Comparison of ENCODE assay signal across 8 cellular contexts in genomic region chr4:75708218-75708691, GRCh38. TPM values are rescaled to one million over a fixed set of nuclear protein-coding genes. Genes with fewer than 3 reads are reported as not detected.
DNase-seq lines count a peak whose midpoint lies in the region; ATAC-seq and TF ChIP-seq lines count a peak whose summit lies in the region.

No MANE protein-coding gene starts in this region.

- no TSS peak for BruUV-seq in Caco-2 (replicated peaks; lab: Mats Ljungman, UMichigan)

- peaks cover 8% of the 10 kb centered on the region for H3K4me1 Mint-ChIP-seq in Caco-2 (ENCODE audit: low read depth, unreplicated experiment)
- H3K4me1 Mint-ChIP-seq in H9, result peaks cover 28 to 41% of the 10 kb centered on the region in 2 experiments
- peaks cover 4% of the 10 kb centered on the region for H3K4me1 Mint-ChIP-seq in activated CD4-positive, alpha-beta memory T cell treated with anti-CD3 and anti-CD28 coated beads for 36 hours (ENCODE audit: low read depth)
- no peaks in the 10 kb centered on the region for H3K4me1 Mint-ChIP-seq in immature natural killer cell

- no peak overlapping the region for H3K9ac ChIP-seq in H9 (ENCODE audit: extremely low read depth, insufficient read length, low read length)

- no peak overlapping the region for H3T11ph ChIP-seq in H9 (ENCODE audit: low read length)

- H2BK15ac ChIP-seq in H9 (ENCODE audit: low read depth, low read length), result no peak overlapping the region

- no peak overlapping the region for H3K56ac ChIP-seq in H9 (ENCODE audit: insufficient read length, low read depth, low read length)

- intact Hi-C loops in Caco-2 (cut with micrococcal nuclease; ENCODE audit: unreplicated experiment), result loop anchor here (1.0 to 5.0 kb wide), 2 partner anchors 36 to 54 kb away; partner anchors contain the start of gene G3BP2
- intact Hi-C loops in activated CD4-positive, alpha-beta memory T cell treated with anti-CD3 and anti-CD28 coated beads for 36 hours (cut with micrococcal nuclease), result no loop called here

- POLR2A ChIA-PET in Caco-2 (lab: Charles Lee), result interaction anchor here (1.0 kb wide), 1 partner anchor 16 kb away, joined by 8 read pairs; the partner anchor contains the start of gene USO1
- POLR2A ChIA-PET in activated CD4-positive, alpha-beta memory T cell treated with anti-CD3 and anti-CD28 coated beads for 36 hours (lab: Charles Lee), result no interaction called here

- H3K79me2 ChIP-seq in H9 (ENCODE audit: insufficient read depth, low read length), result peaks cover 4% of the 10 kb centered on the region; the same call in 1 of the 2 replicates

- H2BK120ac ChIP-seq in H9 (ENCODE audit: low read depth, low read length, poor library complexity, severe bottlenecking), result no peak overlapping the region

- no peaks in the 10 kb centered on the region for H4K20me1 ChIP-seq in H9 (ENCODE audit: control insufficient read depth, insufficient read depth, insufficient read length)

- CTCF ChIA-PET in Caco-2 (lab: Charles Lee), result interaction anchor here (1.0 kb wide), 1 partner anchor 54 kb away, joined by 3 read pairs; no protein-coding TSS in a partner anchor
- CTCF ChIA-PET in activated CD4-positive, alpha-beta memory T cell treated with anti-CD3 and anti-CD28 coated beads for 36 hours (lab: Charles Lee), result interaction anchor here (0.8 to 1.3 kb wide), 7 partner anchors 9 to 78 kb away, joined by 3 to 7 read pairs (median 4); partner anchors contain the start of genes CDKL2 and USO1

- H3K36me3 Mint-ChIP-seq in Caco-2 (ENCODE audit: insufficient read depth, unreplicated experiment), result no peaks in the 10 kb centered on the region
- peaks cover 5 to 24% (median 8%) of the 10 kb centered on the region in 3 experiments; a peak in 6 of 7 replicates for H3K36me3 Mint-ChIP-seq in H9 (ENCODE audit: insufficient read depth in 1 of 3, low read depth in 3 of 3)
- no peaks in the 10 kb centered on the region for H3K36me3 Mint-ChIP-seq in activated CD4-positive, alpha-beta memory T cell treated with anti-CD3 and anti-CD28 coated beads for 36 hours
- H3K36me3 Mint-ChIP-seq in immature natural killer cell, result no peaks in the 10 kb centered on the region

- no peak overlapping the region for H3K4me3 Mint-ChIP-seq in Caco-2 (ENCODE audit: unreplicated experiment)
- no peak overlapping the region for H3K4me3 Mint-ChIP-seq in H9
- no peak overlapping the region for H3K4me3 Mint-ChIP-seq in activated CD4-positive, alpha-beta memory T cell treated with anti-CD3 and anti-CD28 coated beads for 36 hours
- H3K4me3 Mint-ChIP-seq in immature natural killer cell, result no peak overlapping the region

- no peak overlapping the region for H4K8ac ChIP-seq in H9 (replicated peaks; ENCODE audit: insufficient read length, low read depth, low read length)

- H4K91ac ChIP-seq in H9 (ENCODE audit: insufficient read length, low read depth, low read length), result no peak overlapping the region

- ATAC-seq in GM19035 (IDR thresholded peaks at IDR 0.05; ENCODE audit: unreplicated experiment), result no peak

- peak in 1 of 2 experiments; percentile 40 for DNase-seq in Caco-2
- no peak for DNase-seq in H9
- peak; percentile 56 for DNase-seq in activated CD4-positive, alpha-beta memory T cell treated with anti-CD3 and anti-CD28 coated beads for 36 hours
- peak; percentile 34 to 64 (median 44) for DNase-seq in immature natural killer cell
- no peak for DNase-seq in AG08395 (ENCODE audit: low spot score)
- no peak for DNase-seq in hypothalamus (lab: John Stamatoyannopoulos, UW)
- DNase-seq in COR-L47 (lab: John Stamatoyannopoulos, UW), result no peak

- peak; percentile 6 to 43 for TF ChIP-seq CTCF in Caco-2 (IDR thresholded peaks at IDR 0.05; ENCODE audit: insufficient read depth in 1 of 2, low read depth in 1 of 2, low read length in 1 of 2, severe bottlenecking in 1 of 2, unreplicated experiment in 1 of 2)
- TF ChIP-seq CTCF in H9 (conservative IDR thresholded peaks at IDR 0.05), result peak; percentile 78

- H2BK12ac ChIP-seq in H9 (ENCODE audit: insufficient read length, low read depth, low read length), result no peak overlapping the region

- no peak overlapping the region for H2AK5ac ChIP-seq in H9 (ENCODE audit: insufficient read length, low read length)

- no peak overlapping the region for H3K14ac ChIP-seq in H9 (ENCODE audit: insufficient read depth, low read length)

- H3K18ac ChIP-seq in H9 (ENCODE audit: insufficient read length, low read depth, low read length), result no peak overlapping the region

- H3K27me3 ChIP-seq in Caco-2 (replicated peaks; ENCODE audit: control insufficient read depth, insufficient read depth, low read length) (no peaks in the 10 kb centered on the region), H9 (ENCODE audit: insufficient read depth, low read length) (no peaks in the 10 kb centered on the region)

- no peak overlapping the region for H2BK20ac ChIP-seq in H9 (ENCODE audit: low read depth, low read length, poor library complexity, severe bottlenecking)

- no peaks in the 10 kb centered on the region for H3K27me3 Mint-ChIP-seq in Caco-2 (ENCODE audit: insufficient read depth, unreplicated experiment)
- H3K27me3 Mint-ChIP-seq in H9 (ENCODE audit: low read depth), result no peaks in the 10 kb centered on the region
- H3K27me3 Mint-ChIP-seq in activated CD4-positive, alpha-beta memory T cell treated with anti-CD3 and anti-CD28 coated beads for 36 hours, result no peaks in the 10 kb centered on the region
- H3K27me3 Mint-ChIP-seq in immature natural killer cell (ENCODE audit: low read depth in 3 of 3), result peaks cover 0 to 2% (median 0%) of the 10 kb centered on the region in 3 donors

- H3K4ac ChIP-seq in H9 (ENCODE audit: low read depth, low read length), result no peak overlapping the region

- H3K4me1 ChIP-seq in Caco-2 (peaks cover 13% of the 10 kb centered on the region), H9 (ENCODE audit: insufficient read depth, low read length) (peaks cover 6% of the 10 kb centered on the region; the same call in 1 of the 2 replicates)

- no peaks in the 10 kb centered on the region for H3K23me2 ChIP-seq in H9 (ENCODE audit: insufficient read length, low read depth, low read length, poor library complexity, severe bottlenecking)

- H3K79me1 ChIP-seq in H9 (ENCODE audit: insufficient read depth, low read depth, low read length, poor library complexity, severe bottlenecking), result no peaks in the 10 kb centered on the region

- H3K23ac ChIP-seq in H9 (ENCODE audit: insufficient read length, low read depth, low read length), result no peak overlapping the region

- no peak overlapping the region for H3K4me3 ChIP-seq in Caco-2 (ENCODE audit: low read depth, low read length)

- no peak overlapping the region for H4K5ac ChIP-seq in H9 (ENCODE audit: insufficient read length, low read depth, low read length)

- H2BK5ac ChIP-seq in H9 (ENCODE audit: insufficient read length, low read length), result no peak overlapping the region

- H2AFZ ChIP-seq in H9 (ENCODE audit: low read length), result no peak overlapping the region

- H3K36me3 ChIP-seq in Caco-2 (ENCODE audit: control insufficient read depth, insufficient read depth, low read length), result no peaks in the 10 kb centered on the region

- H3K9me3 ChIP-seq in Caco-2 (no peaks in the 10 kb centered on the region), H9 (ENCODE audit: control insufficient read depth, low read depth, low read length) (no peaks in the 10 kb centered on the region)

- no CpG with 5 or more reads among the region's 3 CpGs for WGBS in H9 (ENCODE audit: extremely low coverage, insufficient read length, low lambda C conversion rate)

- H3K9me3 Mint-ChIP-seq in Caco-2 (ENCODE audit: unreplicated experiment), result no peaks in the 10 kb centered on the region
- peaks cover 0 to 2% of the 10 kb centered on the region in 2 experiments; a peak in 1 of 5 replicates for H3K9me3 Mint-ChIP-seq in H9
- no peaks in the 10 kb centered on the region for H3K9me3 Mint-ChIP-seq in activated CD4-positive, alpha-beta memory T cell treated with anti-CD3 and anti-CD28 coated beads for 36 hours
- no peaks in the 10 kb centered on the region for H3K9me3 Mint-ChIP-seq in immature natural killer cell

- H3K27ac ChIP-seq in H9 (ENCODE audit: insufficient read length, low read depth, low read length), result peak overlapping the region; percentile 7

- H3K27ac Mint-ChIP-seq in Caco-2 (ENCODE audit: unreplicated experiment) (no peak overlapping the region), H9 (peak overlapping the region; percentile 90 to 94 (median 93); a peak in 6 of 7 replicates), immature natural killer cell (peak overlapping the region in 1 of 6 donors; percentile 3)
- no peak overlapping the region for H3K27ac Mint-ChIP-seq in activated CD4-positive, alpha-beta memory T cell treated with anti-CD3 and anti-CD28 coated beads for 36 hours

- no peak overlapping the region for H3K4me2 ChIP-seq in H9 (ENCODE audit: insufficient read depth, insufficient read length, low read length)

RNA-seq across cellular contexts. Expression of gene USO1, which starts 16.1 kb away (rescaled TPM):
- total RNA-seq in Caco-2 (2022), result 55.4 and 59.7 TPM in 2 replicates
- 109 and 110 TPM in 2 replicates for total RNA-seq in H9 (2021)
- 10 to 100 TPM; 57.3 to 59.0 TPM for total RNA-seq in activated CD4-positive, alpha-beta memory T cell treated with anti-CD3 and anti-CD28 coated beads for 36 hours
- 10 to 100 TPM; 29.0 to 46.4 (median 36.8) TPM for polyA plus RNA-seq in immature natural killer cell

RNA-seq across cellular contexts. Expression of gene G3BP2, which starts 35.0 kb away (rescaled TPM):
- 187 TPM in 2 replicates for total RNA-seq in Caco-2 (2022)
- total RNA-seq in H9 (2021), result 405 and 412 TPM in 2 replicates
- 100 to 1,000 TPM; 137 to 144 TPM for total RNA-seq in activated CD4-positive, alpha-beta memory T cell treated with anti-CD3 and anti-CD28 coated beads for 36 hours
- polyA plus RNA-seq in immature natural killer cell, result 100 to 1,000 TPM in 1 of 3 donors, 10 to 100 TPM in 2; 85.3 to 121 (median 99.6) TPM

Comparison
In these comparisons a context has a peak if more than half of its experiments do, and no peak if none do; other contexts are left out.
1. DNase-seq: peak in activated CD4-positive, alpha-beta memory T cell treated with anti-CD3 and anti-CD28 coated beads for 36 hours (single experiment) and immature natural killer cell (3 of 3); none in H9 (single experiment), AG08395 (single experiment), hypothalamus (0 of 51) and COR-L47 (single experiment).
2. H3K27ac Mint-ChIP-seq: peak in H9 (3 of 3); none in Caco-2 (single experiment) and activated CD4-positive, alpha-beta memory T cell treated with anti-CD3 and anti-CD28 coated beads for 36 hours (single experiment).